ENCODE assay signal across 27 cellular contexts in genomic region chr3:1135194-1135593, GRCh38. TPM values are rescaled to one million over a fixed set of nuclear protein-coding genes. Genes with fewer than 3 reads are reported as not detected.
"Had no signal": no experiment of that assay in that cellular context is flagged by ENCODE, and none has a peak within 500 bp of the region (broad histone marks: within the 10 kb centered on the region; RNA-seq: fewer than 3 reads in every experiment).

No MANE protein-coding gene starts in this region.

- H3K4me1 ChIP-seq: stomach, suprapubic skin, testis, thyroid gland, tibial artery, transverse colon, upper lobe of left lung, upper lobe of right lung, uterus, vagina had no signal

- H3K27ac ChIP-seq: stomach, suprapubic skin, testis, thoracic aorta, thyroid gland, tibial artery, tibial nerve, transverse colon, upper lobe of left lung, upper lobe of right lung, uterus, vagina had no signal

- H3K9me3 ChIP-seq: stomach, suprapubic skin, testis, thoracic aorta, thyroid gland, tibial artery, tibial nerve, transverse colon, upper lobe of left lung, upper lobe of right lung, uterus, vagina had no signal

- ATAC-seq: stimulated activated effector memory CD8-positive, alpha-beta T cell treated with anti-CD3 and anti-CD28 coated beads, Interleukin-12 subunit alpha, Interleukin-12 subunit beta, amount 100 ng/mL, for 72 hours; stimulated activated memory B cell treated with anti-CD40 and anti-IgM and Interleukin-4, amounts not matched to agents 10 μg/mL and 1 μg/mL and 100 μg/mL, for 72 hours; stimulated activated naive B cell treated with anti-CD40 and anti-IgM and Interleukin-4, amounts not matched to agents 10 μg/mL and 1 μg/mL and 100 μg/mL, for 72 hours; stimulated activated naive CD8-positive, alpha-beta T cell treated with anti-CD3 and anti-CD28 coated beads, Interleukin-15, amount 100 ng/mL, for 72 hours; stimulated activated naive CD8-positive, alpha-beta T cell treated with anti-CD3 and anti-CD28 coated beads, Interleukin-15, Interleukin-2, amounts not matched to agents 100 U/mL and 50 U/mL, for 24 hours; upper lobe of right lung had no signal

- DNase-seq: stimulated activated CD4-positive, alpha-beta T cell treated with anti-CD3 and anti-CD28 coated beads, Interleukin-2, amount 100 ng/mL, for 48 hours; stimulated activated CD4-positive, alpha-beta T cell treated with anti-CD3 and anti-CD28 coated beads, Interleukin-4, amount 100 ng/mL, for 1 hour; stimulated activated CD4-positive, alpha-beta T cell treated with anti-CD3 and anti-CD28 coated beads, Interleukin-4, amount 100 ng/mL, for 24 hours; stimulated activated CD4-positive, alpha-beta T cell treated with anti-CD3 and anti-CD28 coated beads, Interleukin-4, amount 100 ng/mL, for 4 hours; stimulated activated CD8-positive, alpha-beta memory T cell treated with anti-CD3 and anti-CD28 coated beads, Interleukin-4, amount 100 ng/mL, for 48 hours; stimulated activated naive B cell treated with anti-CD40 and anti-IgM and Interleukin-4, amounts not matched to agents 10 μg/mL and 1 μg/mL and 100 μg/mL, for 72 hours; stimulated activated naive CD4-positive, alpha-beta T cell; stimulated activated naive CD4-positive, alpha-beta T cell treated with Interleukin-2 at 50 U/mL for 16 hours; stimulated activated naive CD8-positive, alpha-beta T cell treated with anti-CD3 and anti-CD28 coated beads, Interleukin-15, amount 100 ng/mL, for 72 hours; stimulated activated naive CD8-positive, alpha-beta T cell treated with anti-CD3 and anti-CD28 coated beads, Interleukin-15, Interleukin-2, amounts not matched to agents 100 U/mL and 50 U/mL, for 24 hours; stomach; substantia nigra; testis; thyroid gland; tibial artery; transverse colon; trophoblast cell; upper lobe of right lung; uterus had no signal

- H3K36me3 ChIP-seq: stomach, suprapubic skin, thoracic aorta, thyroid gland, tibial artery, tibial nerve, transverse colon, upper lobe of left lung, upper lobe of right lung, uterus, vagina had no signal

- H3K4me3 ChIP-seq: stomach, suprapubic skin, testis, thoracic aorta, thyroid gland, tibial artery, tibial nerve, transverse colon, upper lobe of left lung, upper lobe of right lung, uterus, vagina had no signal

- H3K27me3 ChIP-seq: stomach, suprapubic skin, testis, thyroid gland, tibial artery, tibial nerve, transverse colon, upper lobe of left lung, upper lobe of right lung, uterus, vagina had no signal

RNA-seq across cellular contexts. Expression of gene CNTN6, which starts 42.4 kb away (rescaled TPM):
- total RNA-seq: suprapubic skin, thoracic aorta, transverse colon had no signal
- polyA plus RNA-seq: stomach, thymus had no signal
